ENCODE assay signal across 32 cellular contexts in the genomic region with DNA sequence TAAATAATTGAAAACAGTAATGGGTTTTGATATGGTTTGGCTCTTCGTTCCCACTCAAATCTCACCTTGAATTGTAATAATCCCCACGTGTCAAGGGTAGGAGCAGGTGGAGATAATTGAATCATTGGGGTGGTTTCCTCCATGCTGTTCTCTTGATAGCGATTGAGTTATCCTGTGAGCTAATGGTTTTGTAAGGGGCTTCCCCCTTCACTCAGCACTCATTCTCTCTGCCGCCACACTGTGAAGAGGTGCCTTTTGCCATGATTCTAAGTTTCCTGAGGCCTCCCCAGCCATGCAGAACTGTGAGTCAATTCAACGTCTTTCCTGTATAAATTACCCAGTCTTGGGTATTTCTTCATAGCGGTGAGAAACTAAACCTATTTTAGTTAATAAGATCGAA.
"Had no signal": no experiment of that assay in that cellular context is flagged by ENCODE, and none has a peak within 500 bp of the region (broad histone marks: within the 10 kb centered on the region; RNA-seq: fewer than 3 reads in every experiment).

No MANE protein-coding gene starts in this region.

- ATAC-seq: activated CD8-positive, alpha-beta T cell treated with anti-CD3 and anti-CD28 coated beads for 36 hours; activated naive CD4-positive, alpha-beta T cell treated with anti-CD3 and anti-CD28 coated beads, Interleukin-2, amount 50 U/mL, for 72 hours; body of pancreas; PC-3; T-cell had no signal

- H3K9me3 ChIP-seq: body of pancreas, breast epithelium, SJSA1, SK-N-SH had no signal

- H3K9ac ChIP-seq: SK-N-SH had no signal

- H3K27me3 ChIP-seq: adrenal gland, body of pancreas, breast epithelium, Peyer's patch, SJSA1 had no signal

- H3K27ac ChIP-seq: adrenal gland, body of pancreas, breast epithelium, coronary artery, Peyer's patch, SJSA1, VCaP had no signal

- H3K4me3 ChIP-seq: adrenal gland, body of pancreas, breast epithelium, coronary artery, Peyer's patch, SJSA1 had no signal

- DNase-seq: activated CD4-positive, alpha-beta T cell treated with anti-CD3 and anti-CD28 coated beads for 1 hour; activated CD4-positive, alpha-beta T cell treated with anti-CD3 and anti-CD28 coated beads for 48 hours; activated CD4-positive, CD25-positive, alpha-beta regulatory T cell; activated CD8-positive, alpha-beta T cell treated with anti-CD3 and anti-CD28 coated beads for 36 hours; activated gamma-delta T cell treated with Interleukin-2 at 50 U/mL for 16 hours; activated naive CD4-positive, alpha-beta T cell treated with anti-CD3 and anti-CD28 coated beads for 36 hours; activated T-cell treated with anti-CD3 and anti-CD28 coated beads, Interleukin-2, amount 50 U/mL, for 24 hours; adrenal gland; body of pancreas; NCI-H1105; NCI-H1417 treated with DMSO at 0.1 percent for 48 hours; NCI-H187 treated with DMSO at 0.1 percent for 48 hours; NCI-H2081; NCI-H2171 treated with DMSO at 0.1 percent for 48 hours; NCI-H2227 treated with DMSO at 0.1 percent for 48 hours; NCI-H446; NCI-H510A treated with DMSO at 0.1 percent for 48 hours; NCI-H526 treated with DMSO at 0.1 percent for 48 hours; NCI-H82; PC-3; Peyer's patch; RPMI8226; SHP77 treated with DMSO at 0.1 percent for 48 hours; SK-N-SH; T-cell; T-helper 2 cell; T-helper 9 cell had no signal

- H3K4me2 ChIP-seq: SK-N-SH had no signal

- H3K36me3 ChIP-seq: adrenal gland, breast epithelium, Peyer's patch, SJSA1 had no signal

- H3K4me1 ChIP-seq: adrenal gland, body of pancreas, breast epithelium, Peyer's patch, SJSA1 had no signal
